26 cellular contexts compared by ENCODE assay signal in genomic region chr12:116262741-116263140, GRCh38.
"Had no signal": no experiment of that assay in that cellular context is flagged by ENCODE, and none has a peak within 500 bp of the region (broad histone marks: within the 10 kb centered on the region; RNA-seq: fewer than 3 reads in every experiment).

No MANE protein-coding gene starts in this region.

- H3K27me3 Mint-ChIP-seq: activated B cell treated with CpG ODN at 0.5 μM for 24 hours; activated CD4-positive, alpha-beta T cell treated with anti-CD3 and anti-CD28 coated beads, Interleukin-2, amount 10 ng/mL, durations not matched to agents 24 days and 14 days; activated CD8-positive, alpha-beta memory T cell treated with anti-CD3 and anti-CD28 coated beads, Interleukin-2, amount 10 ng/mL, durations not matched to agents 7 days and 5 days; activated naive CD4-positive, alpha-beta T cell treated with anti-CD3 and anti-CD28 coated beads, Interleukin-2, amount 50 U/mL, for 24 hours; activated T-cell treated with anti-CD3 and anti-CD28 coated beads, Interleukin-2, amount 50 U/mL, for 24 hours had no signal

- H3K9ac ChIP-seq: KMS-11 had no signal

- H3K27ac ChIP-seq: KMS-11, Peyer's patch, RWPE1, SJSA1 had no signal

- H3K36me3 Mint-ChIP-seq: activated naive CD4-positive, alpha-beta T cell treated with anti-CD3 and anti-CD28 coated beads, Interleukin-2, amount 50 U/mL, for 24 hours had no signal

- H3K4me3 Mint-ChIP-seq: activated B cell treated with CpG ODN at 0.5 μM for 24 hours; activated CD4-positive, alpha-beta T cell treated with anti-CD3 and anti-CD28 coated beads, Interleukin-2, amount 10 ng/mL, durations not matched to agents 24 days and 14 days; activated CD8-positive, alpha-beta memory T cell treated with anti-CD3 and anti-CD28 coated beads, Interleukin-2, amount 10 ng/mL, durations not matched to agents 7 days and 5 days; activated naive CD4-positive, alpha-beta T cell treated with anti-CD3 and anti-CD28 coated beads, Interleukin-2, amount 50 U/mL, for 24 hours; activated T-cell treated with anti-CD3 and anti-CD28 coated beads, Interleukin-2, amount 50 U/mL, for 24 hours; activated T-helper 1 cell treated with anti-CD3 and anti-CD28 coated beads, Interleukin-12 subunit alpha, Interleukin-12 subunit beta, Interleukin-2, Interleukin-4 antibody, amounts not matched to agents 30 ng/mL and 10 ng/mL and 1 ng/mL, durations not matched to agents 14 hours and 24 hours and 36 hours; T-helper 1 cell treated with Interleukin-12 subunit alpha and Interleukin-12 subunit beta and Interleukin-4 antibody, amounts not matched to agents 30 μg/mL and 1 μg/mL, for 36 hours had no signal

- H3K9me3 Mint-ChIP-seq: activated B cell treated with CpG ODN at 0.5 μM for 24 hours; activated CD4-positive, alpha-beta T cell treated with anti-CD3 and anti-CD28 coated beads, Interleukin-2, amount 10 ng/mL, durations not matched to agents 24 days and 14 days; activated naive CD4-positive, alpha-beta T cell treated with anti-CD3 and anti-CD28 coated beads, Interleukin-2, amount 50 U/mL, for 24 hours; activated T-cell treated with anti-CD3 and anti-CD28 coated beads, Interleukin-2, amount 50 U/mL, for 24 hours; activated T-helper 1 cell treated with anti-CD3 and anti-CD28 coated beads, Interleukin-12 subunit alpha, Interleukin-12 subunit beta, Interleukin-2, Interleukin-4 antibody, amounts not matched to agents 30 ng/mL and 10 ng/mL and 1 ng/mL, durations not matched to agents 14 hours and 24 hours and 36 hours; T-helper 1 cell treated with Interleukin-12 subunit alpha and Interleukin-12 subunit beta and Interleukin-4 antibody, amounts not matched to agents 30 μg/mL and 1 μg/mL, for 36 hours had no signal

- ATAC-seq: activated CD8-positive, alpha-beta memory T cell treated with anti-CD3 and anti-CD28 coated beads, Interleukin-2, amount 10 ng/mL, durations not matched to agents 7 days and 5 days had no signal

- DNase-seq: activated B cell treated with CpG ODN at 0.5 μM for 24 hours; activated CD4-positive, alpha-beta T cell treated with anti-CD3 and anti-CD28 coated beads for 1 hour; activated CD4-positive, alpha-beta T cell treated with anti-CD3 and anti-CD28 coated beads, Interleukin-2, amount 10 ng/mL, durations not matched to agents 24 days and 14 days; activated CD4-positive, alpha-beta T cell treated with anti-CD3 and anti-CD28 coated beads, Interleukin-2, amount 50 U/mL, for 48 hours; activated CD8-positive, alpha-beta memory T cell treated with anti-CD3 and anti-CD28 coated beads, Interleukin-2, amount 10 ng/mL, durations not matched to agents 7 days and 5 days; activated effector memory CD4-positive, alpha-beta T cell treated with Interleukin-2 at 50 U/mL for 16 hours; activated naive CD4-positive, alpha-beta T cell; activated T-cell treated with anti-CD3 and anti-CD28 coated beads, Interleukin-2, amount 50 U/mL, for 24 hours; aorta; central memory CD4-positive, alpha-beta T cell; NCI-H1092; NCI-H1417; NCI-H1930; NCI-H345; NCI-H510A; NCI-H526 treated with DMSO at 0.1 percent for 48 hours; NK-92 treated with Interleukin-12 subunit alpha and Interleukin-12 subunit beta, amount 100 ng/mL, for 24 hours; OCI-M1; Peyer's patch; SHP77 had no signal

- H3K4me3 ChIP-seq: Peyer's patch, SJSA1 had no signal

- H3K9me3 ChIP-seq: Peyer's patch, SJSA1 had no signal

- H3K36me3 ChIP-seq: Peyer's patch, SJSA1 had no signal

- H3K4me2 ChIP-seq: KMS-11 had no signal

- H3K27me3 ChIP-seq: Peyer's patch, SJSA1 had no signal

- H3K27ac Mint-ChIP-seq: activated B cell treated with CpG ODN at 0.5 μM for 24 hours; activated CD4-positive, alpha-beta T cell treated with anti-CD3 and anti-CD28 coated beads, Interleukin-2, amount 10 ng/mL, durations not matched to agents 24 days and 14 days; activated CD8-positive, alpha-beta memory T cell treated with anti-CD3 and anti-CD28 coated beads, Interleukin-2, amount 10 ng/mL, durations not matched to agents 7 days and 5 days; activated naive CD4-positive, alpha-beta T cell treated with anti-CD3 and anti-CD28 coated beads, Interleukin-2, amount 50 U/mL, for 24 hours; activated T-cell treated with anti-CD3 and anti-CD28 coated beads, Interleukin-2, amount 50 U/mL, for 24 hours; activated T-helper 1 cell treated with anti-CD3 and anti-CD28 coated beads, Interleukin-12 subunit alpha, Interleukin-12 subunit beta, Interleukin-2, Interleukin-4 antibody, amounts not matched to agents 30 ng/mL and 10 ng/mL and 1 ng/mL, durations not matched to agents 14 hours and 24 hours and 36 hours; T-helper 1 cell treated with Interleukin-12 subunit alpha and Interleukin-12 subunit beta and Interleukin-4 antibody, amounts not matched to agents 30 μg/mL and 1 μg/mL, for 36 hours had no signal
